In genomic region chr10:76310681-76311080, GRCh38 we compare ENCODE assay signal across 20 cellular contexts.
"Had no signal": no experiment of that assay in that cellular context is flagged by ENCODE, and none has a peak within 500 bp of the region (broad histone marks: within the 10 kb centered on the region; RNA-seq: fewer than 3 reads in every experiment).

No MANE protein-coding gene starts in this region.

- H3K27ac ChIP-seq: neutrophil, upper lobe of right lung had no signal

- H3K36me3 Mint-ChIP-seq: activated CD8-positive, alpha-beta memory T cell treated with anti-CD3 and anti-CD28 coated beads, Interleukin-2, amount 10 ng/mL, durations not matched to agents 7 days and 5 days; activated naive CD4-positive, alpha-beta T cell treated with anti-CD3 and anti-CD28 coated beads, Interleukin-2, amount 50 U/mL, for 24 hours; naive thymus-derived CD4-positive, alpha-beta T cell had no signal

- ATAC-seq: activated CD8-positive, alpha-beta memory T cell treated with anti-CD3 and anti-CD28 coated beads, Interleukin-2, amount 10 ng/mL, durations not matched to agents 7 days and 5 days; gastroesophageal sphincter; naive thymus-derived CD4-positive, alpha-beta T cell; right cardiac atrium; upper lobe of right lung had no signal

- H3K27ac Mint-ChIP-seq: activated CD8-positive, alpha-beta memory T cell treated with anti-CD3 and anti-CD28 coated beads, Interleukin-2, amount 10 ng/mL, durations not matched to agents 7 days and 5 days; activated naive CD4-positive, alpha-beta T cell treated with anti-CD3 and anti-CD28 coated beads, Interleukin-2, amount 50 U/mL, for 24 hours; activated T-cell treated with anti-CD3 and anti-CD28 coated beads, Interleukin-2, amount 50 U/mL, for 24 hours; naive thymus-derived CD4-positive, alpha-beta T cell; T-helper 2 cell treated with Interferon-gamma antibody and Interleukin-4, amounts not matched to agents 5 μg/mL and 100 μg/mL, for 36 hours had no signal

- H3K9me3 Mint-ChIP-seq: activated naive CD4-positive, alpha-beta T cell treated with anti-CD3 and anti-CD28 coated beads, Interleukin-2, amount 50 U/mL, for 24 hours; activated T-cell treated with anti-CD3 and anti-CD28 coated beads, Interleukin-2, amount 50 U/mL, for 24 hours; T-helper 2 cell treated with Interferon-gamma antibody and Interleukin-4, amounts not matched to agents 5 μg/mL and 100 μg/mL, for 36 hours had no signal

- H3K4me1 Mint-ChIP-seq: activated CD8-positive, alpha-beta memory T cell treated with anti-CD3 and anti-CD28 coated beads, Interleukin-2, amount 10 ng/mL, durations not matched to agents 7 days and 5 days; activated naive CD4-positive, alpha-beta T cell treated with anti-CD3 and anti-CD28 coated beads, Interleukin-2, amount 50 U/mL, for 24 hours; naive thymus-derived CD4-positive, alpha-beta T cell had no signal

- H3K4me3 ChIP-seq: gastroesophageal sphincter, lung, upper lobe of right lung had no signal

- DNase-seq: activated CD4-positive, alpha-beta T cell treated with anti-CD3 and anti-CD28 coated beads for 1 hour; activated CD4-positive, alpha-beta T cell treated with anti-CD3 and anti-CD28 coated beads, Interleukin-2, amount 50 U/mL, for 48 hours; activated CD8-positive, alpha-beta memory T cell treated with anti-CD3 and anti-CD28 coated beads, Interleukin-2, amount 10 ng/mL, durations not matched to agents 7 days and 5 days; activated effector memory CD4-positive, alpha-beta T cell treated with Interleukin-2 at 50 U/mL for 16 hours; activated T-cell treated with anti-CD3 and anti-CD28 coated beads, Interleukin-2, amount 50 U/mL, for 24 hours; amygdala; effector CD4-positive, alpha-beta T cell; hippocampal formation; naive thymus-derived CD4-positive, alpha-beta T cell; posterior cingulate gyrus; right cardiac atrium; stimulated activated CD4-positive, alpha-beta T cell treated with anti-CD3 and anti-CD28 coated beads, Interleukin-2, amount 100 ng/mL, for 24 hours; stimulated activated naive CD4-positive, alpha-beta T cell; substantia nigra; upper lobe of right lung had no signal

- H3K9me3 ChIP-seq: gastroesophageal sphincter, neutrophil, upper lobe of right lung had no signal

- H3K27me3 ChIP-seq: gastroesophageal sphincter, neutrophil, upper lobe of right lung had no signal

- H3K27me3 Mint-ChIP-seq: activated CD8-positive, alpha-beta memory T cell treated with anti-CD3 and anti-CD28 coated beads, Interleukin-2, amount 10 ng/mL, durations not matched to agents 7 days and 5 days; activated T-cell treated with anti-CD3 and anti-CD28 coated beads, Interleukin-2, amount 50 U/mL, for 24 hours had no signal

- H3K4me3 Mint-ChIP-seq: activated CD8-positive, alpha-beta memory T cell treated with anti-CD3 and anti-CD28 coated beads, Interleukin-2, amount 10 ng/mL, durations not matched to agents 7 days and 5 days; activated naive CD4-positive, alpha-beta T cell treated with anti-CD3 and anti-CD28 coated beads, Interleukin-2, amount 50 U/mL, for 24 hours; activated T-cell treated with anti-CD3 and anti-CD28 coated beads, Interleukin-2, amount 50 U/mL, for 24 hours; naive thymus-derived CD4-positive, alpha-beta T cell; T-helper 2 cell treated with Interferon-gamma antibody and Interleukin-4, amounts not matched to agents 5 μg/mL and 100 μg/mL, for 36 hours had no signal

- H3K36me3 ChIP-seq: gastroesophageal sphincter, neutrophil, upper lobe of right lung had no signal
